In genomic region chr22:31084811-31085492, GRCh38 we compare ENCODE assay signal across 9 cellular contexts. TPM values are rescaled to one million over a fixed set of nuclear protein-coding genes. Genes with fewer than 3 reads are reported as not detected.
DNase-seq lines count a peak whose midpoint lies in the region; ATAC-seq, FAIRE-seq and TF ChIP-seq lines count a peak whose summit lies in the region.
"Had no signal": no experiment of that assay in that cellular context is flagged by ENCODE, and none has a peak within 500 bp of the region (broad histone marks: within the 10 kb centered on the region; RNA-seq: fewer than 3 reads in every experiment).

No MANE protein-coding gene starts in this region.

- no peaks in the 10 kb centered on the region for H3K27me3 ChIP-seq in colonic mucosa

- no TSS peak for BruUV-seq in Calu3 (replicated peaks; lab: Mats Ljungman, UMichigan)

- H3K4me3 ChIP-seq in colonic mucosa: peak overlapping the region; percentile 61

- H3K27ac Mint-ChIP-seq in Calu3 (ENCODE audit: unreplicated experiment): peak overlapping the region; percentile 77

- peaks cover 28% of the 10 kb centered on the region for H3K4me1 ChIP-seq in colonic mucosa

- peak overlapping the region; percentile 86 for H3K27ac ChIP-seq in colonic mucosa

- intact Hi-C loops in Calu3 (cut with micrococcal nuclease; ENCODE audit: unreplicated experiment) (loop anchor here (5.0 kb wide), 1 partner anchor 118 kb away; the partner anchor contains the start of genes MORC2 and TUG1), colonic mucosa (cut with DNase I) (loop anchor here (1.0 to 5.0 kb wide), 2 partner anchors 118 to 137 kb away; partner anchors contain the start of genes MORC2 and TUG1)

- ATAC-seq in GM21528 (IDR thresholded peaks at IDR 0.05; ENCODE audit: low FRiP score, unreplicated experiment): peak; percentile 59
- ATAC-seq in left lobe of liver: peak; percentile 78

- DNase-seq in Calu3: peak; percentile 79
- DNase-seq in LoVo (ENCODE audit: low spot score): peak; percentile 81
- peak; percentile 92 for DNase-seq in activated CD4-positive, alpha-beta T cell treated with anti-CD3 and anti-CD28 coated beads for 48 hours
- DNase-seq in colonic mucosa: peak; percentile 89
- DNase-seq in left lobe of liver (ENCODE audit: low spot score): peak; percentile 85
- peak; percentile 83 for DNase-seq in stimulated activated CD4-positive, alpha-beta T cell treated with anti-CD3 and anti-CD28 coated beads, Interleukin-2, amount 100 ng/mL, for 48 hours
- no peak for DNase-seq in RCC 7860 (ENCODE audit: low spot score)

- H3K9me3 Mint-ChIP-seq in Calu3 (ENCODE audit: low read depth, unreplicated experiment): no peaks in the 10 kb centered on the region

- peaks cover 43% of the 10 kb centered on the region for H3K36me3 Mint-ChIP-seq in Calu3 (ENCODE audit: insufficient read depth, unreplicated experiment)

- no peak for FAIRE-seq in RCC 7860 (lab: Jason Lieb, UNC)
- FAIRE-seq: colon had no signal

- peak; percentile 82 for TF ChIP-seq CTCF in Calu3 (IDR thresholded peaks at IDR 0.05; ENCODE audit: unreplicated experiment)
- peak; percentile 92 for TF ChIP-seq CTCF in colonic mucosa (IDR thresholded peaks at IDR 0.05)

- no peaks in the 10 kb centered on the region for H3K36me3 ChIP-seq in colonic mucosa

- H3K4me1 Mint-ChIP-seq in Calu3 (ENCODE audit: low read depth, unreplicated experiment): peaks cover 28% of the 10 kb centered on the region

- peak overlapping the region; percentile 60 for H3K4me3 Mint-ChIP-seq in Calu3 (ENCODE audit: low read depth, unreplicated experiment)

- no peaks in the 10 kb centered on the region for H3K27me3 Mint-ChIP-seq in Calu3 (ENCODE audit: unreplicated experiment)

- CTCF ChIA-PET in Calu3 (lab: Charles Lee): interaction anchor here (0.7 to 1.2 kb wide), 2 partner anchors 116 to 138 kb away, joined by 3 to 8 read pairs; partner anchors contain the start of genes MORC2 and TUG1

- no peaks in the 10 kb centered on the region for H3K9me3 ChIP-seq in colonic mucosa

- H3K9ac ChIP-seq in colonic mucosa (ENCODE audit: low read depth in 2 of 2, low read length in 2 of 2): peak overlapping the region; percentile 79 to 98

RNA-seq across cellular contexts. Expression of gene SMTN, which starts 3.8 kb away (rescaled TPM):
- total RNA-seq in Calu3 (2022): 59.7 and 61.0 TPM in 2 replicates
- total RNA-seq in colonic mucosa: 100 to 1,000 TPM; 152 to 159 TPM
- 20.9 TPM for total RNA-seq in left lobe of liver

RNA-seq across cellular contexts. Expression of gene SELENOM, which starts 22.4 kb away (rescaled TPM):
- total RNA-seq in Calu3 (2022): 2.5 TPM in 1 of 2 replicates, not detected in the other
- 10 to 100 TPM; 27.1 to 61.7 TPM for total RNA-seq in colonic mucosa
- 7.0 TPM for total RNA-seq in left lobe of liver

RNA-seq across cellular contexts. Expression of gene INPP5J, which starts 37.8 kb away (rescaled TPM):
- total RNA-seq in Calu3 (2022) (4.1 and 4.2 TPM in 2 replicates), colonic mucosa (10 to 100 TPM; 18.3 to 18.4 TPM), left lobe of liver (0.25 TPM)

RNA-seq across cellular contexts. Expression of gene PLA2G3, which starts 55.4 kb away (rescaled TPM):
- total RNA-seq in Calu3 (2022) (not detected in 2 replicates), colonic mucosa (under 1 TPM; 0.57 to 0.88 TPM), left lobe of liver (not detected)
